ENCODE assay signal across 9 cellular contexts in the genomic region with DNA sequence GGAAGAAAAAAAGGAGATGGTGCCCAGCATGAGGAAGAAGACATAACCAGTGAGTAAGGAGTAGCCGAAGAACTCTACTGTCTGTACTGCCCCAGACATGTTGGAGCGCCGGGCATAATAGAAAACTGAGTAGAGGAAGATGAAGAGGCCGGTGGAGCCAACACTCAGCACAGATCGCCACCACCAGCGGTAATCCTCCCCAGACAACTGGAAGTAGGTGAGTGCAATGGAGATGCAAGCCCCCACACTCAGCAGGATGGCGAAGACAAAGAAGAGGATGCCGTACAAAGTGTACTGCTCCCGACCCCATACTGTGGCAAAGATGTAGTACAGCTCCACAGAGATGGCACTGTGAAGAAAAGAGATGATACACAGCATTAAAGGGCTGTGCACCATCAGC. TPM values are rescaled to one million over a fixed set of nuclear protein-coding genes. Genes with fewer than 3 reads are reported as not detected.
A peak's percentile ranks its signal among the peaks of the same experiment; 100 is the strongest.
DNase-seq lines count a peak whose midpoint lies in the region; ATAC-seq, FAIRE-seq and TF ChIP-seq lines count a peak whose summit lies in the region.
"Had no signal": no experiment of that assay in that cellular context is flagged by ENCODE, and none has a peak within 500 bp of the region (broad histone marks: within the 10 kb centered on the region; RNA-seq: fewer than 3 reads in every experiment).

No MANE protein-coding gene starts in this region.

- TF ChIP-seq CTCF in MM.1S (IDR thresholded peaks at IDR 0.05; ENCODE audit: low read length), result no peak
- no peak for TF ChIP-seq CTCF in H1 (IDR thresholded peaks at IDR 0.05; ENCODE audit: control extremely low read depth in 1 of 3, insufficient read depth in 1 of 3, low read depth in 1 of 3, low read length in 3 of 3)

- H3F3A ChIP-seq in GM23248 (ENCODE audit: insufficient read depth), result peaks cover 12% of the 10 kb centered on the region
- peaks cover 14% of the 10 kb centered on the region for H3F3A ChIP-seq in MM.1S (ENCODE audit: insufficient read depth, low read length)

- H2BK5ac ChIP-seq in H1 (ENCODE audit: low read depth, low read length), result no peak overlapping the region
- no peak overlapping the region for H2BK5ac ChIP-seq in trophoblast cell (ENCODE audit: low read depth, low read length, poor library complexity)

- peaks cover 16% of the 10 kb centered on the region for H3K4me1 ChIP-seq in GM23248 (ENCODE audit: insufficient read depth)
- peaks cover 7% of the 10 kb centered on the region; the same call in 1 of the 2 replicates for H3K4me1 ChIP-seq in MM.1S (ENCODE audit: low read length)
- peaks cover 0 to 8% (median 4%) of the 10 kb centered on the region in 4 experiments; a peak in 6 of 7 replicates for H3K4me1 ChIP-seq in H1 (replicated peaks in 1 of 4; ENCODE audit: control insufficient read depth in 3 of 4, insufficient read depth in 4 of 4, low read length in 3 of 4)
- H3K4me1 ChIP-seq in trophoblast cell (ENCODE audit: control insufficient read depth in 1 of 2, insufficient read depth in 2 of 2, low read length in 2 of 2), result peaks cover 3 to 4% of the 10 kb centered on the region in 2 experiments

- H3K9me2 ChIP-seq in GM23248 (ENCODE audit: insufficient read depth) (no peaks in the 10 kb centered on the region), MM.1S (replicated peaks; ENCODE audit: insufficient read depth, low read length) (no peaks in the 10 kb centered on the region)

- H2BK120ac ChIP-seq in H1 (replicated peaks; ENCODE audit: low read depth, low read length) (no peak overlapping the region), trophoblast cell (ENCODE audit: insufficient read depth, low read length, poor library complexity) (no peak overlapping the region)

- H3K4ac ChIP-seq in H1 (replicated peaks; ENCODE audit: insufficient read length, low read depth, low read length) (no peak overlapping the region), trophoblast cell (ENCODE audit: low read depth, low read length) (no peak overlapping the region)

- H3K79me2 ChIP-seq in GM23248 (ENCODE audit: insufficient read depth) (peaks cover 57% of the 10 kb centered on the region), MM.1S (ENCODE audit: low read length) (peaks cover 18% of the 10 kb centered on the region), H1 (ENCODE audit: control insufficient read depth in 1 of 2, insufficient read depth in 2 of 2, low read length in 2 of 2) (peaks cover 0 to 13% of the 10 kb centered on the region in 2 experiments; a peak in 2 of 4 replicates), trophoblast cell (ENCODE audit: control insufficient read depth, insufficient read depth, low read length, poor library complexity) (peaks cover 4% of the 10 kb centered on the region)

- H3K9ac ChIP-seq in GM23248 (peak overlapping the region; percentile 87), MM.1S (ENCODE audit: low read length) (no peak overlapping the region; the same call in 1 of the 2 replicates), H1 (replicated peaks in 1 of 4; ENCODE audit: extremely low read depth in 1 of 4, low read depth in 3 of 4, low read length in 3 of 4) (no peak overlapping the region), trophoblast cell (ENCODE audit: low read length) (no peak overlapping the region)

- no peak overlapping the region for H3K56ac ChIP-seq in H1 (replicated peaks; ENCODE audit: insufficient read length, low read depth, low read length)

- TF ChIP-seq EP300 in H1 (IDR thresholded peaks at IDR 0.05; ENCODE audit: borderline replicate concordance in 1 of 2, low read depth in 2 of 2, low read length in 2 of 2), result no peak

- H4K91ac ChIP-seq in H1 (replicated peaks; ENCODE audit: insufficient read length, low read length), result no peak overlapping the region
- no peak overlapping the region for H4K91ac ChIP-seq in trophoblast cell (ENCODE audit: low read depth, low read length)

- no peak for ATAC-seq in GM21423 (IDR thresholded peaks at IDR 0.05; ENCODE audit: unreplicated experiment)

- WGBS in GM23248 (ENCODE audit: low coverage in 1 of 2, low lambda C conversion rate in 2 of 2, missing lambda C conversion rate in 2 of 2), 2 experiments, result 90 to 91% methylated on average over 9 of the region's 9 CpGs
- 88% methylated on average over 9 of the region's 9 CpGs; no CpG with 5 or more reads in 1 of the 2 experiments for WGBS in H1 (ENCODE audit: extremely low coverage in 1 of 2, insufficient coverage in 1 of 2, insufficient read length in 1 of 2, insufficient replicate concordance in 2 of 2, low coverage in 1 of 2, low lambda C conversion rate in 2 of 2, missing lambda C conversion rate in 1 of 2), 2 experiments
- WGBS in trophoblast cell (ENCODE audit: extremely low coverage, insufficient coverage, insufficient read length), result no CpG with 5 or more reads among the region's 9 CpGs

- no peak overlapping the region for H2AK5ac ChIP-seq in H1 (ENCODE audit: low read depth, low read length)
- H2AK5ac ChIP-seq in trophoblast cell (ENCODE audit: low read length), result no peak overlapping the region

- no peak for TF ChIP-seq RAD21 in H1 (IDR thresholded peaks at IDR 0.05 in 1 of 2, conservative IDR thresholded peaks at IDR 0.05 in 1 of 2; ENCODE audit: low read depth in 2 of 2, low read length in 2 of 2)

- H3K27ac ChIP-seq in GM23248 (peak overlapping the region; percentile 59; the same call in 1 of the 2 replicates), MM.1S (ENCODE audit: low read length) (peak overlapping the region; percentile 21; the same call in 1 of the 2 replicates), H1 (ENCODE audit: low read depth, low read length) (no peak overlapping the region), trophoblast cell (ENCODE audit: low read depth, low read length) (no peak overlapping the region)

- no peak overlapping the region for H2BK12ac ChIP-seq in H1 (ENCODE audit: low read depth, low read length)
- H2BK12ac ChIP-seq in trophoblast cell (ENCODE audit: low read length), result no peak overlapping the region

- POLR2A ChIA-PET in H1 (lab: Charles Lee; ENCODE audit: partially characterized antibody), result interaction anchor here (0.5 to 7.9 kb wide), 13 partner anchors 14 to 94 kb away, joined by 3 to 158 read pairs (median 5); a partner anchor contains a TSS

- no peak overlapping the region for H4K8ac ChIP-seq in H1 (ENCODE audit: extremely low read depth, insufficient read depth, low read length)
- H4K8ac ChIP-seq in trophoblast cell (ENCODE audit: low read depth, low read length), result peak overlapping the region; percentile 33

- H3K23ac ChIP-seq in H1 (ENCODE audit: insufficient read length) (no peak overlapping the region), trophoblast cell (ENCODE audit: low read length) (no peak overlapping the region)

- H3K36me3 ChIP-seq in GM23248 (ENCODE audit: low read depth) (no peaks in the 10 kb centered on the region), MM.1S (replicated peaks; ENCODE audit: insufficient read depth, low read length) (no peaks in the 10 kb centered on the region), H1 (ENCODE audit: control insufficient read depth in 2 of 4, insufficient read depth in 4 of 4, low read length in 3 of 4) (peaks cover 16 to 31% (median 28%) of the 10 kb centered on the region in 4 experiments; a peak in 7 of 8 replicates), trophoblast cell (ENCODE audit: control insufficient read depth in 1 of 2, insufficient read depth in 2 of 2, low read length in 2 of 2) (peaks cover 37 to 55% of the 10 kb centered on the region in 2 experiments)

- TF ChIP-seq POLR2A in H1 (IDR thresholded peaks at IDR 0.05; ENCODE audit: control extremely low read depth in 1 of 2, low read depth in 2 of 2, low read length in 2 of 2), result no peak

- H3K23me2 ChIP-seq in H1 (ENCODE audit: low read depth, low read length), result peaks cover 5% of the 10 kb centered on the region

- H3K4me2 ChIP-seq in GM23248 (ENCODE audit: unreplicated experiment) (peak overlapping the region; percentile 91), MM.1S (ENCODE audit: low read depth, low read length) (0 out of 2 replicates have a peak overlapping the region, but pooled peaks have one; percentile 68), H1 (ENCODE audit: insufficient read depth in 1 of 2, low read depth in 2 of 2, low read length in 2 of 2) (peak overlapping the region; percentile 41 to 70; a peak in 2 of 4 replicates), trophoblast cell (ENCODE audit: low read length) (no peak overlapping the region)

- H2AFZ ChIP-seq in GM23248 (peak overlapping the region; percentile 78), MM.1S (ENCODE audit: low read length) (no peak overlapping the region), H1 (ENCODE audit: low read length) (no peak overlapping the region), trophoblast cell (ENCODE audit: insufficient read depth, low read length, poor library complexity) (no peak overlapping the region)

- FAIRE-seq in H1 (lab: Jason Lieb, UNC), result no peak

- H2BK15ac ChIP-seq in H1 (ENCODE audit: low read length), result 0 out of 2 replicates have a peak overlapping the region, but pooled peaks have one; percentile 89

- DNase-seq in GM23248, result no peak
- no peak for DNase-seq in MM.1S
- DNase-seq in H1 (ENCODE audit: low read depth in 1 of 2, low spot score in 2 of 2), result no peak
- no peak for DNase-seq in trophoblast cell
- no peak for DNase-seq in HuH-7.5 (ENCODE audit: low spot score)
- no peak for DNase-seq in NCI-H526 (lab: John Stamatoyannopoulos, UW)

- H4K20me1 ChIP-seq in GM23248 (ENCODE audit: insufficient read depth), result no peaks in the 10 kb centered on the region
- H4K20me1 ChIP-seq in MM.1S (ENCODE audit: insufficient read depth, low read length), result no peaks in the 10 kb centered on the region
- H4K20me1 ChIP-seq in H1 (replicated peaks in 1 of 2; ENCODE audit: control insufficient read depth in 1 of 2, insufficient read depth in 2 of 2, low read length in 2 of 2), result peaks cover 0 to 16% of the 10 kb centered on the region in 2 experiments

- CTCF ChIA-PET in H1 (lab: Charles Lee; ENCODE audit: partially characterized antibody), result interaction anchor here (1.0 to 4.1 kb wide), 2 partner anchors 23 to 29 kb away, joined by 5 to 16 read pairs; a partner anchor contains a TSS

- in situ Hi-C loops in GM23248 (cut with MboI), result no loop called here

- peaks cover 12% of the 10 kb centered on the region for H3K79me1 ChIP-seq in H1 (ENCODE audit: low read depth, low read length)
- peaks cover 4% of the 10 kb centered on the region for H3K79me1 ChIP-seq in trophoblast cell (ENCODE audit: low read length)

- peak overlapping the region; percentile 43 for H4K12ac ChIP-seq in trophoblast cell (ENCODE audit: low read depth, low read length)

- no peak overlapping the region for H3K18ac ChIP-seq in H1 (ENCODE audit: extremely low read depth, low read length)
- no peak overlapping the region for H3K18ac ChIP-seq in trophoblast cell (ENCODE audit: low read length)

- H3K14ac ChIP-seq in H1 (ENCODE audit: insufficient read length) (no peak overlapping the region), trophoblast cell (ENCODE audit: low read length) (no peak overlapping the region)

- H3K9me3 ChIP-seq in GM23248 (ENCODE audit: low read depth) (no peaks in the 10 kb centered on the region), MM.1S (replicated peaks; ENCODE audit: insufficient read depth, low read length) (no peaks in the 10 kb centered on the region), H1 (ENCODE audit: insufficient read depth in 2 of 2, low read depth in 1 of 2, low read length in 1 of 2) (no peaks in the 10 kb centered on the region), trophoblast cell (ENCODE audit: insufficient read depth, low read depth, low read length) (peaks cover 1% of the 10 kb centered on the region)
- H3K9me3 ChIP-seq: testis had no signal

- H3K27me3 ChIP-seq in GM23248 (replicated peaks; ENCODE audit: insufficient read depth) (no peaks in the 10 kb centered on the region), MM.1S (replicated peaks; ENCODE audit: insufficient read depth, low read length) (no peaks in the 10 kb centered on the region), H1 (replicated peaks in 1 of 4; ENCODE audit: control insufficient read depth in 3 of 4, extremely low read depth in 1 of 4, insufficient read depth in 3 of 4, low read length in 3 of 4) (no peaks in the 10 kb centered on the region), trophoblast cell (ENCODE audit: insufficient read depth, low read length) (no peaks in the 10 kb centered on the region)
- H3K27me3 ChIP-seq: testis had no signal

- no peak overlapping the region for H4K5ac ChIP-seq in H1 (ENCODE audit: insufficient read length, low read depth, low read length)

- H3K4me3 ChIP-seq in GM23248 (no peak overlapping the region), MM.1S (ENCODE audit: low read length) (no peak overlapping the region), H1 (ENCODE audit: extremely low read depth in 1 of 4, insufficient read depth in 2 of 4, low read depth in 3 of 4, low read length in 4 of 4) (peak overlapping the region in 1 of 4 experiments; percentile 91; a peak in 2 of 8 replicates), trophoblast cell (ENCODE audit: low read depth, low read length) (no peak overlapping the region)

- H2BK20ac ChIP-seq in H1 (ENCODE audit: low read length), result no peak overlapping the region

RNA-seq across cellular contexts. Expression of a gene that starts 0.8 kb away (rescaled TPM):
- total RNA-seq in GM23248 (2014; rRNA removed; shearing (Covaris generic)), result 55.3 and 58.3 TPM in 2 replicates
- polyA plus RNA-seq in GM23248 (2016; fragmentation: Nextera tagmentation; extraction: Ambion mirVana) (24.8 and 33.6 TPM in 2 replicates), H1 (2011; rRNA removed) (55.5 and 80.6 TPM in 2 replicates)
- total RNA-seq in H1 (2021; fragmentation: NEBNext Ultra II Directional; extraction: Animal tissue kit (Norgen Biotek cat#: 25700)), result 108 and 109 TPM in 2 replicates
- 40.3 TPM for polyA plus RNA-seq in H1 (2011; cell fraction: cytosol; rRNA removed)
- polyA plus RNA-seq in H1 (2011; cell fraction: nucleus; rRNA removed), result 153 TPM
- 58.9 to 94.9 TPM (median 87.5 TPM) in 4 replicates for polyA plus RNA-seq in H1 (2012, experiment 1 of 2)
- polyA plus RNA-seq in H1 (2012, experiment 2 of 2), result 97.7 TPM
- polyA plus RNA-seq in H1 (2013, experiment 1 of 2), result 37.7 TPM
- 34.2 TPM for polyA plus RNA-seq in H1 (2013, experiment 2 of 2)
- polyA minus RNA-seq in H1 (2011; rRNA and poly(A)+ RNA removed), result 70.9 and 75.0 TPM in 2 replicates
- 55.3 TPM for polyA minus RNA-seq in H1 (2011; cell fraction: cytosol; rRNA and poly(A)+ RNA removed)
- 132 TPM for polyA minus RNA-seq in H1 (2011; cell fraction: nucleus; rRNA and poly(A)+ RNA removed)
- 12.1 and 13.6 TPM in 2 replicates for polyA plus RNA-seq in trophoblast cell (2013)

RNA-seq across cellular contexts. Expression of a gene that starts 5.8 kb away (rescaled TPM):
- total RNA-seq in GM23248 (2014; rRNA removed; shearing (Covaris generic)), result 102 and 163 TPM in 2 replicates
- polyA plus RNA-seq in GM23248 (2016; fragmentation: Nextera tagmentation; extraction: Ambion mirVana), result 91.5 and 93.8 TPM in 2 replicates
- 22.2 and 25.3 TPM in 2 replicates for total RNA-seq in H1 (2021; fragmentation: NEBNext Ultra II Directional; extraction: Animal tissue kit (Norgen Biotek cat#: 25700))
- 24.6 and 29.2 TPM in 2 replicates for polyA plus RNA-seq in H1 (2011; rRNA removed)
- 20.4 TPM for polyA plus RNA-seq in H1 (2011; cell fraction: cytosol; rRNA removed)
- 22.1 TPM for polyA plus RNA-seq in H1 (2011; cell fraction: nucleus; rRNA removed)
- 18.9 to 28.6 TPM (median 24.6 TPM) in 4 replicates for polyA plus RNA-seq in H1 (2012, experiment 1 of 2)
- 27.1 TPM for polyA plus RNA-seq in H1 (2012, experiment 2 of 2)
- 28.0 TPM for polyA plus RNA-seq in H1 (2013, experiment 1 of 2)
- 29.0 TPM for polyA plus RNA-seq in H1 (2013, experiment 2 of 2)
- polyA minus RNA-seq in H1 (2011; rRNA and poly(A)+ RNA removed), result 24.8 and 28.7 TPM in 2 replicates
- polyA minus RNA-seq in H1 (2011; cell fraction: cytosol; rRNA and poly(A)+ RNA removed), result 10.7 TPM
- 12.8 TPM for polyA minus RNA-seq in H1 (2011; cell fraction: nucleus; rRNA and poly(A)+ RNA removed)
- polyA plus RNA-seq in trophoblast cell (2013), result 42.6 and 43.9 TPM in 2 replicates

RNA-seq across cellular contexts. Expression of a gene that starts 16.0 kb away (rescaled TPM):
- total RNA-seq in GM23248 (2014; rRNA removed; shearing (Covaris generic)), result not detected in 2 replicates
- polyA plus RNA-seq in GM23248 (2016; fragmentation: Nextera tagmentation; extraction: Ambion mirVana) (0.23 and 0.55 TPM in 2 replicates), H1 (2011; rRNA removed) (0.05 TPM in 1 of 2 replicates, not detected in the other)
- total RNA-seq in H1 (2021; fragmentation: NEBNext Ultra II Directional; extraction: Animal tissue kit (Norgen Biotek cat#: 25700)), result 0.28 TPM in 1 of 2 replicates, not detected in the other
- 0.09 TPM for polyA plus RNA-seq in H1 (2011; cell fraction: cytosol; rRNA removed)
- polyA plus RNA-seq in H1 (2011; cell fraction: nucleus; rRNA removed), result 0.20 TPM
- 4.2 to 6.0 TPM (median 5.4 TPM) in 4 replicates for polyA plus RNA-seq in H1 (2012, experiment 1 of 2)
- 0.98 TPM for polyA plus RNA-seq in H1 (2012, experiment 2 of 2)
- polyA plus RNA-seq in H1 (2013, experiment 1 of 2), result not detected
- not detected for polyA plus RNA-seq in H1 (2013, experiment 2 of 2)
- polyA minus RNA-seq in H1 (2011; rRNA and poly(A)+ RNA removed), result 0.15 and 0.32 TPM in 2 replicates
- not detected for polyA minus RNA-seq in H1 (2011; cell fraction: cytosol; rRNA and poly(A)+ RNA removed)
- polyA minus RNA-seq in H1 (2011; cell fraction: nucleus; rRNA and poly(A)+ RNA removed), result 0.80 TPM
- 0.14 and 0.17 TPM in 2 replicates for polyA plus RNA-seq in trophoblast cell (2013)
- total RNA-seq: mesenteric fat pad had no signal

RNA-seq across cellular contexts. Expression of a gene that starts 17.6 kb away (rescaled TPM):
- total RNA-seq in GM23248 (2014; rRNA removed; shearing (Covaris generic)), result 1.4 and 3.5 TPM in 2 replicates
- polyA plus RNA-seq in GM23248 (2016; fragmentation: Nextera tagmentation; extraction: Ambion mirVana) (1.2 and 2.4 TPM in 2 replicates), H1 (2011; rRNA removed) (9.8 and 19.1 TPM in 2 replicates)
- total RNA-seq in H1 (2021; fragmentation: NEBNext Ultra II Directional; extraction: Animal tissue kit (Norgen Biotek cat#: 25700)), result 25.8 and 28.5 TPM in 2 replicates
- polyA plus RNA-seq in H1 (2011; cell fraction: cytosol; rRNA removed), result 14.4 TPM
- polyA plus RNA-seq in H1 (2011; cell fraction: nucleus; rRNA removed), result 118 TPM
- polyA plus RNA-seq in H1 (2012, experiment 1 of 2), result 37.8 to 47.6 TPM (median 43.2 TPM) in 4 replicates
- polyA plus RNA-seq in H1 (2012, experiment 2 of 2), result 82.3 TPM
- 35.1 TPM for polyA plus RNA-seq in H1 (2013, experiment 1 of 2)
- polyA plus RNA-seq in H1 (2013, experiment 2 of 2), result 31.5 TPM
- 9.2 and 12.6 TPM in 2 replicates for polyA minus RNA-seq in H1 (2011; rRNA and poly(A)+ RNA removed)
- 11.8 TPM for polyA minus RNA-seq in H1 (2011; cell fraction: cytosol; rRNA and poly(A)+ RNA removed)
- polyA minus RNA-seq in H1 (2011; cell fraction: nucleus; rRNA and poly(A)+ RNA removed), result 37.6 TPM
- 9.3 and 9.4 TPM in 2 replicates for polyA plus RNA-seq in trophoblast cell (2013)

RNA-seq across cellular contexts. Expression of a gene that starts 23.8 kb away (rescaled TPM):
- 18.5 and 32.1 TPM in 2 replicates for total RNA-seq in GM23248 (2014; rRNA removed; shearing (Covaris generic))
- polyA plus RNA-seq in GM23248 (2016; fragmentation: Nextera tagmentation; extraction: Ambion mirVana), result 75.7 and 81.6 TPM in 2 replicates
- 32.9 and 36.4 TPM in 2 replicates for total RNA-seq in H1 (2021; fragmentation: NEBNext Ultra II Directional; extraction: Animal tissue kit (Norgen Biotek cat#: 25700))
- 23.4 and 37.6 TPM in 2 replicates for polyA plus RNA-seq in H1 (2011; rRNA removed)
- polyA plus RNA-seq in H1 (2011; cell fraction: cytosol; rRNA removed), result 60.0 TPM
- polyA plus RNA-seq in H1 (2011; cell fraction: nucleus; rRNA removed), result 10.1 TPM
- 63.5 to 76.8 TPM (median 70.2 TPM) in 4 replicates for polyA plus RNA-seq in H1 (2012, experiment 1 of 2)
- polyA plus RNA-seq in H1 (2012, experiment 2 of 2), result 25.7 TPM
- 27.9 TPM for polyA plus RNA-seq in H1 (2013, experiment 1 of 2)
- 29.9 TPM for polyA plus RNA-seq in H1 (2013, experiment 2 of 2)
- polyA minus RNA-seq in H1 (2011; rRNA and poly(A)+ RNA removed), result 14.3 and 25.2 TPM in 2 replicates
- 14.8 TPM for polyA minus RNA-seq in H1 (2011; cell fraction: cytosol; rRNA and poly(A)+ RNA removed)
- 17.3 TPM for polyA minus RNA-seq in H1 (2011; cell fraction: nucleus; rRNA and poly(A)+ RNA removed)
- 27.7 and 29.0 TPM in 2 replicates for polyA plus RNA-seq in trophoblast cell (2013)

Comparison
In these comparisons a context has a peak if more than half of its experiments do, and no peak if none do; other contexts are left out.
1. H3K27ac ChIP-seq: peak in GM23248 (single experiment) and MM.1S (single experiment); none in H1 (single experiment) and trophoblast cell (single experiment).